ENCODE assay signal across 9 cellular contexts in genomic region chr2:237616373-237617304, GRCh38. TPM values are rescaled to one million over a fixed set of nuclear protein-coding genes. Genes with fewer than 3 reads are reported as not detected.
DNase-seq lines count a peak whose midpoint lies in the region; ATAC-seq and TF ChIP-seq lines count a peak whose summit lies in the region.
"Had no signal": no experiment of that assay in that cellular context is flagged by ENCODE, and none has a peak within 500 bp of the region (broad histone marks: within the 10 kb centered on the region; RNA-seq: fewer than 3 reads in every experiment).

No MANE protein-coding gene starts in this region.

- H3K9me3 ChIP-seq in OCI-LY7 (ENCODE audit: low read length) = no peaks in the 10 kb centered on the region

- H3K4me1 ChIP-seq in OCI-LY7 (ENCODE audit: insufficient read depth, low read length, poor library complexity, severe bottlenecking) = peaks cover 9% of the 10 kb centered on the region

- no peaks in the 10 kb centered on the region for H4K20me1 ChIP-seq in OCI-LY7 (ENCODE audit: insufficient read depth, low read length)

- BruUV-seq in OCI-LY7 (replicated peaks; lab: Mats Ljungman, UMichigan) = no TSS peak

- no peak for TF ChIP-seq CTCF in OCI-LY7 (conservative IDR thresholded peaks at IDR 0.05; ENCODE audit: low read length)

- CTCF ChIA-PET in OCI-LY7 (lab: Charles Lee; ENCODE audit: unreplicated experiment) = no interaction called here

- H3K9me2 ChIP-seq in OCI-LY7 (ENCODE audit: insufficient read depth, low read length) = no peaks in the 10 kb centered on the region

- H3K4me3 ChIP-seq in OCI-LY7 (ENCODE audit: low read depth, low read length, poor library complexity, severe bottlenecking) = no peak overlapping the region

- no peak overlapping the region for H3K4me2 ChIP-seq in OCI-LY7 (ENCODE audit: low read length)

- POLR2A ChIA-PET in OCI-LY7 (lab: Charles Lee) = interaction anchor here (0.6 kb wide), 1 partner anchor 470 kb away, joined by 5 read pairs; no protein-coding TSS in a partner anchor

- DNase-seq in AG08396 (ENCODE audit: low spot score) (peak; percentile 78), M059J (ENCODE audit: low read depth) (peak; percentile 80), dedifferentiated amniotic fluid mesenchymal stem cell (ENCODE audit: extremely low spot score) (peak; percentile 75), myocyte (ENCODE audit: low read depth) (peak; percentile 87), OCI-LY7 (ENCODE audit: low spot score) (no peak)

- no peak for ATAC-seq in HG03439 (IDR thresholded peaks at IDR 0.05; ENCODE audit: unreplicated experiment)
- no peak for ATAC-seq in GM18498 (IDR thresholded peaks at IDR 0.05; ENCODE audit: unreplicated experiment)
- no peak for ATAC-seq in GM19463 (IDR thresholded peaks at IDR 0.05; ENCODE audit: unreplicated experiment)

- no peak overlapping the region for H3K27ac ChIP-seq in OCI-LY7 (ENCODE audit: low read depth, low read length, poor library complexity, severe bottlenecking)

- no peaks in the 10 kb centered on the region for H3K36me3 ChIP-seq in OCI-LY7 (ENCODE audit: insufficient read depth, low read length)

- intact Hi-C loops in OCI-LY7 (cut with micrococcal nuclease; ENCODE audit: unreplicated experiment) = no loop called here

- H2AFZ ChIP-seq in OCI-LY7 (ENCODE audit: low read length) = no peak overlapping the region

- H3K79me2 ChIP-seq in OCI-LY7 (ENCODE audit: insufficient read depth, low read depth, low read length) = no peaks in the 10 kb centered on the region

RNA-seq across cellular contexts. Expression of gene LRRFIP1, which starts 10.7 kb away (rescaled TPM):
- total RNA-seq in M059J (2014; rRNA removed; shearing (Covaris generic)) = 12.5 and 29.9 TPM in 2 replicates
- total RNA-seq in myocyte (158 and 166 TPM in 2 replicates), OCI-LY7 (2022) (216 and 246 TPM in 2 replicates)
- polyA plus RNA-seq in myocyte (2012) = 113 TPM
- total RNA-seq in OCI-LY7 (2014; rRNA removed; shearing (Covaris generic)) = 95.7 and 102 TPM in 2 replicates

RNA-seq across cellular contexts. Expression of gene RAB17, which starts 26.1 kb away (rescaled TPM):
- total RNA-seq in M059J (2014; rRNA removed; shearing (Covaris generic)) = 0.30 and 1.8 TPM in 2 replicates
- total RNA-seq in myocyte = 0.42 and 5.3 TPM in 2 replicates
- polyA plus RNA-seq in myocyte (2012) = 4.3 TPM
- not detected in 2 replicates for total RNA-seq in OCI-LY7 (2014; rRNA removed; shearing (Covaris generic))
- not detected in 2 replicates for total RNA-seq in OCI-LY7 (2022)

RNA-seq across cellular contexts. Expression of gene PRLH, which starts 50.3 kb away (rescaled TPM):
- total RNA-seq in M059J (2014; rRNA removed; shearing (Covaris generic)) = not detected in 2 replicates
- total RNA-seq in myocyte (not detected in 2 replicates), OCI-LY7 (2022) (not detected in 2 replicates)
- polyA plus RNA-seq in myocyte (2012) = not detected
- total RNA-seq in OCI-LY7 (2014; rRNA removed; shearing (Covaris generic)) = not detected in 2 replicates
- total RNA-seq: mononuclear cell had no signal
